12 cellular contexts compared by ENCODE assay signal in the genomic region with DNA sequence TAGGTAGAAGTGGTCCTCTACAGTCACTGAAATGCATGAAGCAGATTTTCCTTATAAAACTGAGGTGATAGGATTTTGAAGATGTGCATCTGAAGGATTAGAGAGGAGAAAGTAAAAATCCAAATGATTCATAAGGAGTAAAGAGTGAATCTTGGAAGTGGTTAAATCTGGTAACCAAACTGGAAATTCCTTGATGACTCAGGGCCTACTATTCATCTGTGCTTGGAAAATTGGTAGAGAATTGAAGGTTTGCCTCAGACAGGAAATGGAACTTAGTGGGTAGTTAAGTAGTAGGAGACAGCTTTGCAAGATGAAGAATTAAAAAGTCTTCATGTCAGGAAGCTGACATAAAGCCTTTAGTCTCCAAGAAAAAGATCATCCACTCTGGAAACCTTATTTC.
DNase-seq lines count a peak whose midpoint lies in the region; ATAC-seq, FAIRE-seq and TF ChIP-seq lines count a peak whose summit lies in the region.
"Had no signal": no experiment of that assay in that cellular context is flagged by ENCODE, and none has a peak within 500 bp of the region (broad histone marks: within the 10 kb centered on the region; RNA-seq: fewer than 3 reads in every experiment).

No MANE protein-coding gene starts in this region.

- FAIRE-seq in pancreas (lab: Jason Lieb, UNC): no peak

- intact Hi-C loops in pancreas (cut with DNase I): no loop called here

- TF ChIP-seq EP300 in SK-N-SH (IDR thresholded peaks at IDR 0.05; ENCODE audit: borderline replicate concordance in 1 of 2, low read depth in 1 of 2, low read length in 1 of 2): 0 out of 4 replicates have a peak, but pooled peaks of 1 of the 2 experiments have one; percentile 28

- H3K9me2 ChIP-seq in SK-N-SH: no peaks in the 10 kb centered on the region

- H3K36me3 ChIP-seq in SK-N-SH (replicated peaks in 1 of 2; ENCODE audit: control insufficient read depth in 1 of 2, insufficient read depth in 2 of 2, low read length in 1 of 2) (no peaks in the 10 kb centered on the region), pancreas (no peaks in the 10 kb centered on the region)

- H3K27ac ChIP-seq in SK-N-SH (ENCODE audit: low read depth in 2 of 2, low read length in 1 of 2) (peak overlapping the region in 1 of 2 experiments; percentile 58; a peak in 2 of 4 replicates), pancreas (no peak overlapping the region)

- H3F3A ChIP-seq in SK-N-SH (replicated peaks; ENCODE audit: insufficient read depth): peaks cover 18% of the 10 kb centered on the region

- TF ChIP-seq CTCF in SK-N-SH (IDR thresholded peaks at IDR 0.05) (no peak), fibroblast of mammary gland (conservative IDR thresholded peaks at IDR 0.05; ENCODE audit: control insufficient read depth, insufficient read depth, low read depth, low read length) (no peak), pancreas (IDR thresholded peaks at IDR 0.05) (no peak)

- CTCF ChIA-PET in SK-N-SH (lab: Yijun Ruan, JAX): no interaction called here

- no peak overlapping the region for H2AFZ ChIP-seq in SK-N-SH (ENCODE audit: low read depth)

- no peaks in the 10 kb centered on the region for H4K20me1 ChIP-seq in SK-N-SH (ENCODE audit: insufficient read depth)

- no peak for TF ChIP-seq RAD21 in SK-N-SH (IDR thresholded peaks at IDR 0.05; ENCODE audit: low read length)

- peaks cover 3% of the 10 kb centered on the region; the same call in 1 of the 2 replicates for H3K9me3 ChIP-seq in SK-N-SH
- no peaks in the 10 kb centered on the region for H3K9me3 ChIP-seq in pancreas

- peak; percentile 59 for DNase-seq in GM04503 (ENCODE audit: low read depth)
- no peak for DNase-seq in SK-N-SH
- peak; percentile 91 for DNase-seq in fibroblast of mammary gland (ENCODE audit: low read depth)
- DNase-seq in skeletal muscle cell (ENCODE audit: low read depth): peak; percentile 72
- no peak for DNase-seq in T-helper 9 cell
- no peak for DNase-seq in cerebellar cortex (ENCODE audit: low spot score)
- DNase-seq in pancreas: no peak
- DNase-seq in hypothalamus (lab: John Stamatoyannopoulos, UW): no peak
- DNase-seq: activated T-cell treated with anti-CD3 and anti-CD28 coated beads, Interleukin-2, amount 50 U/mL, for 4 hours; endodermal cell; midbrain; substantia nigra had no signal

- peak overlapping the region; percentile 9; the same call in 1 of the 2 replicates for H3K9ac ChIP-seq in SK-N-SH

- H3K4me2 ChIP-seq in SK-N-SH: peak overlapping the region; percentile 22; the same call in 1 of the 2 replicates

- no peak for ATAC-seq in pancreas
- ATAC-seq: activated T-cell treated with anti-CD3 and anti-CD28 coated beads, Interleukin-2, amount 50 U/mL, for 4 hours had no signal

- H3K4me3 ChIP-seq in SK-N-SH (ENCODE audit: low read depth in 2 of 2, low read length in 1 of 2): no peak overlapping the region; a peak in 1 of 4 replicates
- no peak overlapping the region for H3K4me3 ChIP-seq in fibroblast of mammary gland (ENCODE audit: control insufficient read depth, low read depth, low read length)
- no peak overlapping the region for H3K4me3 ChIP-seq in skeletal muscle cell (ENCODE audit: low read depth, low read length)
- H3K4me3 ChIP-seq in pancreas: no peak overlapping the region

- no peaks in the 10 kb centered on the region for H3K27me3 ChIP-seq in SK-N-SH (ENCODE audit: insufficient read depth)
- H3K27me3 ChIP-seq in pancreas: no peaks in the 10 kb centered on the region

- H3K79me2 ChIP-seq in SK-N-SH (ENCODE audit: insufficient read depth): no peaks in the 10 kb centered on the region

- H3K4me1 ChIP-seq in SK-N-SH (ENCODE audit: control insufficient read depth in 1 of 2, insufficient read depth in 2 of 2, low read depth in 1 of 2, low read length in 1 of 2) (peaks cover 0 to 10% of the 10 kb centered on the region in 2 experiments; a peak in 1 of 4 replicates), pancreas (no peaks in the 10 kb centered on the region)

- POLR2A ChIA-PET in SK-N-SH (lab: Yijun Ruan, JAX): no interaction called here

TF ChIP-seq in SK-N-SH, 30 proteins besides CTCF, POLR2A, EP300 and RAD21:
- TF ChIP-seq TCF12 (IDR thresholded peaks at IDR 0.05) (peak; percentile 47; the same call in 1 of the 2 replicates), FOSL2 (IDR thresholded peaks at IDR 0.05; ENCODE audit: borderline replicate concordance, low read depth) (peak; percentile 33; the same call in 1 of the 2 replicates), FOXJ3 (CRISPR knock-in tag; IDR thresholded peaks at IDR 0.05) (no peak), JUND (IDR thresholded peaks at IDR 0.05) (peak; percentile 63), MEF2A (IDR thresholded peaks at IDR 0.05; ENCODE audit: borderline replicate concordance, low read depth) (0 out of 2 replicates have a peak, but pooled peaks have one; percentile 17)

Comparison
In these comparisons a context has a peak if more than half of its experiments do, and no peak if none do; other contexts are left out.
1. DNase-seq: peak in GM04503 (single experiment), fibroblast of mammary gland (single experiment) and skeletal muscle cell (single experiment); none in SK-N-SH (single experiment), T-helper 9 cell (single experiment), cerebellar cortex (single experiment), pancreas (0 of 6) and hypothalamus (0 of 51).